In the genomic region with DNA sequence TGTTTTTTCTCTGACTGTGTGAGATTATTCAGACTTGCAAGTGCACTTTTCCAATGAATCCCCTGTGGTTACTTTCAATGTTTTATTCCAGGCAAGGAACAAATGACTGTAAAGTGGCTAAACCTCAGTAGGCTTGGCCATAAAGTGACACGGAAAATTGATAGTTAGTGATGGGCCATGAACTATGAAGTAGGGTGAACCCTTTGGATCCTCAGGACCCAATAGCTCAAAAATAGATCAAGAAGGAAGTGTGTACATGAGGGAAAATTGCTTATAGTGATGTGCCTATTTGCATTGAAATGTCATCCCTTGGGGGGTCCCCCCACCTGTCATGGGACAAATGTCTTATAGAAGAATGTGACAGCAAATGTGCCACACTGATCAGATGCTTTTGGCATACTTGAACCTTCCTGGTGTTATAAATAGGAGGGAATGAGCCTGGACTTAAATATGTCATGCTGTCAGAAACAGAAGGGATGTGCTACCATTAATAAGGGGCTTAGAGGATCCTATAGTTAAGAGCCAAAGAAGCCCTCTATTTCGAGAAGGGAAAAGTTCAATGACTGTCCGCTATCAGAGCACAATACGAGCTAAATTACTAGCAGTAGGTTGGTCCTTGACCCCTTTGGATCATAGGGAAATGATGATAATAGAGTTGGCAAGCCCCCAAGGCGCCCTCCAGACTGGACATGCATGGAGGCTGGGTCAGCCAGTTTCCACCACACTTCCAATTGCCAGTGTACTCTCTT, we compare ENCODE assay signal across 21 cellular contexts. TPM values are rescaled to one million over a fixed set of nuclear protein-coding genes. Genes with fewer than 3 reads are reported as not detected.
A peak's percentile ranks its signal among the peaks of the same experiment; 100 is the strongest.
DNase-seq lines count a peak whose midpoint lies in the region; ATAC-seq, FAIRE-seq and TF ChIP-seq lines count a peak whose summit lies in the region.
"Had no signal": no experiment of that assay in that cellular context is flagged by ENCODE, and none has a peak within 500 bp of the region (broad histone marks: within the 10 kb centered on the region; RNA-seq: fewer than 3 reads in every experiment).

No MANE protein-coding gene starts in this region.

- H3K79me2 ChIP-seq in PC-3 (ENCODE audit: low read length) (0 out of 2 replicates have a peak, but pooled peaks cover 3% of the 10 kb centered on the region), smooth muscle cell (ENCODE audit: low read depth) (no peaks in the 10 kb centered on the region), hepatocyte (no peaks in the 10 kb centered on the region)

- no peak overlapping the region for H2AFZ ChIP-seq in PC-3 (ENCODE audit: low read length)
- H2AFZ ChIP-seq in smooth muscle cell (ENCODE audit: low read depth), result no peak overlapping the region
- H2AFZ ChIP-seq in hepatocyte, result no peak overlapping the region

- H3K9me3 ChIP-seq in PC-3 (ENCODE audit: low read length) (no peaks in the 10 kb centered on the region), smooth muscle cell (replicated peaks; ENCODE audit: low read depth) (no peaks in the 10 kb centered on the region), hepatocyte (ENCODE audit: low read depth) (no peaks in the 10 kb centered on the region)
- H3K9me3 ChIP-seq: heart right ventricle, mucosa of descending colon, SK-N-SH, suprapubic skin, uterus had no signal

- H3K4me3 ChIP-seq in PC-3 (ENCODE audit: low read length), result no peak overlapping the region
- H3K4me3 ChIP-seq in bronchial epithelial cell (ENCODE audit: low read depth, low read length), result no peak overlapping the region
- H3K4me3 ChIP-seq in smooth muscle cell, result no peak overlapping the region
- H3K4me3 ChIP-seq in hepatocyte, result no peak overlapping the region
- H3K4me3 ChIP-seq: heart right ventricle, mucosa of descending colon, suprapubic skin, uterus had no signal

- CTCF ChIA-PET in activated CD4-positive, alpha-beta memory T cell treated with anti-CD3 and anti-CD28 coated beads for 36 hours (lab: Charles Lee), result no interaction called here
- CTCF ChIA-PET in activated CD4-positive, alpha-beta memory T cell treated with anti-CD3 and anti-CD28 coated beads, Interleukin-2, amount 10 ng/mL, durations not matched to agents 7 days and 5 days (lab: Charles Lee), result no interaction called here
- CTCF ChIA-PET in PC-3 (lab: Charles Lee), result interaction anchor here (1.5 kb wide), 1 partner anchor 31 kb away, joined by 3 read pairs; no protein-coding TSS in a partner anchor

- peak; percentile 47 for FAIRE-seq in bronchial epithelial cell (lab: Jason Lieb, UNC)

- H4K20me1 ChIP-seq in PC-3 (ENCODE audit: low read length) (no peaks in the 10 kb centered on the region), smooth muscle cell (ENCODE audit: low read depth) (no peaks in the 10 kb centered on the region), hepatocyte (ENCODE audit: insufficient read depth, poor library complexity, severe bottlenecking) (no peaks in the 10 kb centered on the region)

- DNase-seq in activated CD4-positive, alpha-beta memory T cell treated with anti-CD3 and anti-CD28 coated beads for 36 hours, result no peak
- no peak for DNase-seq in activated CD4-positive, alpha-beta memory T cell treated with anti-CD3 and anti-CD28 coated beads, Interleukin-2, amount 10 ng/mL, durations not matched to agents 7 days and 5 days
- DNase-seq in PC-3 (no peak), bronchial epithelial cell (ENCODE audit: low read depth) (no peak), smooth muscle cell (lab: John Stamatoyannopoulos, UW; ENCODE audit: unreplicated experiment) (no peak), GM13976 (ENCODE audit: low spot score) (no peak), hepatocyte (ENCODE audit: low spot score) (no peak)
- no peak for DNase-seq in effector CD4-positive, alpha-beta T cell
- DNase-seq: C1 segment of cervical spinal cord; heart right ventricle; left ventricle myocardium superior; mucosa of descending colon; NCI-H1417; NCI-H524; SK-N-SH; stimulated activated CD4-positive, alpha-beta T cell treated with anti-CD3 and anti-CD28 coated beads, Interleukin-12 subunit alpha, Interleukin-12 subunit beta, amount 100 ng/mL, for 4 hours; stimulated activated CD8-positive, alpha-beta memory T cell treated with anti-CD3 and anti-CD28 coated beads, Interleukin-4, amount 100 ng/mL, for 48 hours; uterus had no signal

- no peaks in the 10 kb centered on the region for H3K36me3 ChIP-seq in PC-3 (ENCODE audit: low read depth, low read length)
- no peaks in the 10 kb centered on the region for H3K36me3 ChIP-seq in bronchial epithelial cell (ENCODE audit: control insufficient read depth, insufficient read depth, low read length)
- no peaks in the 10 kb centered on the region for H3K36me3 ChIP-seq in smooth muscle cell (ENCODE audit: low read depth)
- no peaks in the 10 kb centered on the region for H3K36me3 ChIP-seq in hepatocyte (replicated peaks; ENCODE audit: insufficient read depth, low read depth)
- H3K36me3 ChIP-seq: heart right ventricle, suprapubic skin, uterus had no signal

- intact Hi-C loops in activated CD4-positive, alpha-beta memory T cell treated with anti-CD3 and anti-CD28 coated beads for 36 hours (cut with micrococcal nuclease), result loop anchor here (1.0 to 10.0 kb wide), 7 partner anchors 29 to 237 kb away; no protein-coding TSS in a partner anchor
- intact Hi-C loops in PC-3 (cut with micrococcal nuclease), result loop anchor here (2.0 kb wide), 1 partner anchor 31 kb away; a partner anchor contains a TSS

- peak overlapping the region; percentile 80 for H3K27ac Mint-ChIP-seq in activated CD4-positive, alpha-beta memory T cell treated with anti-CD3 and anti-CD28 coated beads for 36 hours
- H3K27ac Mint-ChIP-seq in activated CD4-positive, alpha-beta memory T cell treated with anti-CD3 and anti-CD28 coated beads, Interleukin-2, amount 10 ng/mL, durations not matched to agents 7 days and 5 days, result no peak overlapping the region
- H3K27ac Mint-ChIP-seq: IgD-negative memory B cell had no signal

- no peaks in the 10 kb centered on the region for H3K9me2 ChIP-seq in PC-3 (replicated peaks; ENCODE audit: low read length)
- no peaks in the 10 kb centered on the region for H3K9me2 ChIP-seq in hepatocyte (replicated peaks; ENCODE audit: insufficient read depth)
- H3K9me2 ChIP-seq: SK-N-SH had no signal

- H3F3A ChIP-seq in PC-3 (ENCODE audit: low read length, unreplicated experiment) (peaks cover 7% of the 10 kb centered on the region), smooth muscle cell (ENCODE audit: low read depth) (no peaks in the 10 kb centered on the region)

- H3K27me3 Mint-ChIP-seq in activated CD4-positive, alpha-beta memory T cell treated with anti-CD3 and anti-CD28 coated beads for 36 hours, result no peaks in the 10 kb centered on the region
- no peaks in the 10 kb centered on the region for H3K27me3 Mint-ChIP-seq in activated CD4-positive, alpha-beta memory T cell treated with anti-CD3 and anti-CD28 coated beads, Interleukin-2, amount 10 ng/mL, durations not matched to agents 7 days and 5 days

- H3K27ac ChIP-seq in PC-3 (ENCODE audit: low read length) (peak overlapping the region; percentile 97), smooth muscle cell (ENCODE audit: low read depth) (peak overlapping the region; percentile 80), hepatocyte (no peak overlapping the region)
- H3K27ac ChIP-seq: HL-60, suprapubic skin, uterus had no signal

- H3K27me3 ChIP-seq in PC-3 (ENCODE audit: low read length), result no peaks in the 10 kb centered on the region
- no peaks in the 10 kb centered on the region for H3K27me3 ChIP-seq in bronchial epithelial cell (ENCODE audit: control insufficient read depth, insufficient read depth, low read length)
- no peaks in the 10 kb centered on the region for H3K27me3 ChIP-seq in smooth muscle cell (ENCODE audit: low read depth)
- no peaks in the 10 kb centered on the region for H3K27me3 ChIP-seq in hepatocyte
- H3K27me3 ChIP-seq: suprapubic skin, uterus had no signal

- no peak for ATAC-seq in PC-3
- ATAC-seq: mucosa of descending colon had no signal

- no peak for TF ChIP-seq CTCF in PC-3 (conservative IDR thresholded peaks at IDR 0.05; ENCODE audit: low read depth, low read length)
- TF ChIP-seq CTCF in bronchial epithelial cell (IDR thresholded peaks at IDR 0.05; ENCODE audit: insufficient read depth, low read length, severe bottlenecking), result no peak
- no peak for TF ChIP-seq CTCF in smooth muscle cell (IDR thresholded peaks at IDR 0.05; ENCODE audit: borderline replicate concordance, insufficient read depth, poor library complexity, severe bottlenecking)
- TF ChIP-seq CTCF in GM13976 (IDR thresholded peaks at IDR 0.05; ENCODE audit: borderline replicate concordance, control extremely low read depth, extremely low read depth, insufficient read depth, missing control alignments), result no peak
- no peak for TF ChIP-seq CTCF in hepatocyte (IDR thresholded peaks at IDR 0.05; ENCODE audit: poor library complexity)

- no peak overlapping the region for H3K9ac ChIP-seq in PC-3 (ENCODE audit: low read length)
- no peak overlapping the region for H3K9ac ChIP-seq in smooth muscle cell (ENCODE audit: low read depth)
- H3K9ac ChIP-seq: SK-N-SH had no signal

- H3K4me1 ChIP-seq in PC-3 (ENCODE audit: insufficient read depth, low read length), result peaks cover 51% of the 10 kb centered on the region
- no peaks in the 10 kb centered on the region for H3K4me1 ChIP-seq in smooth muscle cell (ENCODE audit: low read depth)
- H3K4me1 ChIP-seq in hepatocyte (ENCODE audit: insufficient read depth), result no peaks in the 10 kb centered on the region
- H3K4me1 ChIP-seq: uterus had no signal

- POLR2A ChIA-PET in activated CD4-positive, alpha-beta memory T cell treated with anti-CD3 and anti-CD28 coated beads for 36 hours (lab: Charles Lee), result interaction anchor here (1.1 kb wide), 2 partner anchors 83 to 89 kb away, joined by 3 to 6 read pairs; no protein-coding TSS in a partner anchor
- POLR2A ChIA-PET in activated CD4-positive, alpha-beta memory T cell treated with anti-CD3 and anti-CD28 coated beads, Interleukin-2, amount 10 ng/mL, durations not matched to agents 7 days and 5 days (lab: Charles Lee), result no interaction called here
- POLR2A ChIA-PET in PC-3 (lab: Charles Lee; ENCODE audit: unreplicated experiment), result no interaction called here

- no peaks in the 10 kb centered on the region for H3K36me3 Mint-ChIP-seq in activated CD4-positive, alpha-beta memory T cell treated with anti-CD3 and anti-CD28 coated beads for 36 hours
- H3K36me3 Mint-ChIP-seq in activated CD4-positive, alpha-beta memory T cell treated with anti-CD3 and anti-CD28 coated beads, Interleukin-2, amount 10 ng/mL, durations not matched to agents 7 days and 5 days (ENCODE audit: low read depth), result no peaks in the 10 kb centered on the region
- H3K36me3 Mint-ChIP-seq: IgD-negative memory B cell had no signal

- peak overlapping the region; percentile 8 for H3K4me3 Mint-ChIP-seq in activated CD4-positive, alpha-beta memory T cell treated with anti-CD3 and anti-CD28 coated beads for 36 hours
- H3K4me3 Mint-ChIP-seq in activated CD4-positive, alpha-beta memory T cell treated with anti-CD3 and anti-CD28 coated beads, Interleukin-2, amount 10 ng/mL, durations not matched to agents 7 days and 5 days, result no peak overlapping the region

- peak overlapping the region; percentile 29 for H3K4me2 ChIP-seq in PC-3 (ENCODE audit: low read length)
- H3K4me2 ChIP-seq in smooth muscle cell, result no peak overlapping the region
- H3K4me2 ChIP-seq in hepatocyte, result no peak overlapping the region
- H3K4me2 ChIP-seq: SK-N-SH had no signal

- H3K4me1 Mint-ChIP-seq in activated CD4-positive, alpha-beta memory T cell treated with anti-CD3 and anti-CD28 coated beads for 36 hours (ENCODE audit: low read depth), result peaks cover 28% of the 10 kb centered on the region
- no peaks in the 10 kb centered on the region for H3K4me1 Mint-ChIP-seq in activated CD4-positive, alpha-beta memory T cell treated with anti-CD3 and anti-CD28 coated beads, Interleukin-2, amount 10 ng/mL, durations not matched to agents 7 days and 5 days
- H3K4me1 Mint-ChIP-seq: IgD-negative memory B cell had no signal

- 63% methylated on average over 5 of the region's 5 CpGs for WGBS in smooth muscle cell (ENCODE audit: low lambda C conversion rate)
- WGBS in hepatocyte (ENCODE audit: low lambda C conversion rate, missing lambda C conversion rate), result 69% methylated on average over 5 of the region's 5 CpGs

- in situ Hi-C loops in GM13976 (cut with MboI; ENCODE audit: low sequenced_read_pairs, unreplicated experiment), result no loop called here

- H3K9me3 Mint-ChIP-seq in activated CD4-positive, alpha-beta memory T cell treated with anti-CD3 and anti-CD28 coated beads for 36 hours, result no peaks in the 10 kb centered on the region
- no peaks in the 10 kb centered on the region for H3K9me3 Mint-ChIP-seq in activated CD4-positive, alpha-beta memory T cell treated with anti-CD3 and anti-CD28 coated beads, Interleukin-2, amount 10 ng/mL, durations not matched to agents 7 days and 5 days

- no TSS peak for BruUV-seq in PC-3 (replicated peaks; lab: Mats Ljungman, UMichigan)

RNA-seq across cellular contexts. Expression of a gene that starts 30.3 kb away (rescaled TPM):
- 1 to 10 TPM; 1.2 TPM for total RNA-seq in activated CD4-positive, alpha-beta memory T cell treated with anti-CD3 and anti-CD28 coated beads for 36 hours
- total RNA-seq in activated CD4-positive, alpha-beta memory T cell treated with anti-CD3 and anti-CD28 coated beads, Interleukin-2, amount 10 ng/mL, durations not matched to agents 7 days and 5 days, result under 1 TPM in 1 of 2 experiments, not detected in 1; 0.05 TPM
- total RNA-seq in PC-3 (2014; rRNA removed) (8.5 and 11.1 TPM in 2 replicates), bronchial epithelial cell (1.3 TPM in 2 replicates), smooth muscle cell (14.3 and 17.8 TPM in 2 replicates), hepatocyte (11.2 and 13.8 TPM in 2 replicates)
- polyA plus RNA-seq in smooth muscle cell (13.4 TPM in 2 replicates), hepatocyte (7.7 and 8.1 TPM in 2 replicates)
- polyA plus RNA-seq: IgD-negative memory B cell had no signal
